ENCODE assay signal across 38 cellular contexts in genomic region chr11:124470516-124471231, GRCh38. TPM values are rescaled to one million over a fixed set of nuclear protein-coding genes. Genes with fewer than 3 reads are reported as not detected.
DNase-seq lines count a peak whose midpoint lies in the region; ATAC-seq and TF ChIP-seq lines count a peak whose summit lies in the region.
"Had no signal": no experiment of that assay in that cellular context is flagged by ENCODE, and none has a peak within 500 bp of the region (broad histone marks: within the 10 kb centered on the region; RNA-seq: fewer than 3 reads in every experiment).

No MANE protein-coding gene starts in this region.

- TF ChIP-seq CTCF in right atrium auricular region (IDR thresholded peaks at IDR 0.05) (no peak), fibroblast of pulmonary artery (IDR thresholded peaks at IDR 0.05; ENCODE audit: low read length, missing control alignments) (no peak), OCI-LY7 (conservative IDR thresholded peaks at IDR 0.05; ENCODE audit: low read length) (no peak)

- no TSS peak for BruUV-seq in OCI-LY7 (replicated peaks; lab: Mats Ljungman, UMichigan)

- H3K4me2 ChIP-seq in OCI-LY7 (ENCODE audit: low read length): no peak overlapping the region
- H3K4me2 ChIP-seq: neural progenitor cell had no signal

- POLR2A ChIA-PET in OCI-LY7 (lab: Charles Lee): interaction anchor here (0.6 to 1.5 kb wide), 2 partner anchors 9 to 106 kb away, joined by 3 read pairs; no protein-coding TSS in a partner anchor

- no peaks in the 10 kb centered on the region for H4K20me1 ChIP-seq in OCI-LY7 (ENCODE audit: insufficient read depth, low read length)

- H3K27ac ChIP-seq in right atrium auricular region: no peak overlapping the region
- H3K27ac ChIP-seq in aorta (ENCODE audit: low read depth in 1 of 2, low read length in 2 of 2): no peak overlapping the region
- no peak overlapping the region for H3K27ac ChIP-seq in OCI-LY7 (ENCODE audit: low read depth, low read length, poor library complexity, severe bottlenecking)
- H3K27ac ChIP-seq: epithelial cell of prostate, foreskin keratinocyte, neural progenitor cell, parathyroid adenoma, sigmoid colon, stomach, tibial artery, vagina had no signal

- CTCF ChIA-PET in OCI-LY7 (lab: Charles Lee; ENCODE audit: unreplicated experiment): no interaction called here

- H3K9me2 ChIP-seq in OCI-LY7 (ENCODE audit: insufficient read depth, low read length): no peaks in the 10 kb centered on the region

- H3K4me3 ChIP-seq in right atrium auricular region (no peak overlapping the region), fibroblast of pulmonary artery (replicated peaks; ENCODE audit: low read depth, low read length) (peak overlapping the region; percentile 8), aorta (ENCODE audit: low read length in 2 of 2) (no peak overlapping the region), OCI-LY7 (ENCODE audit: low read depth, low read length, poor library complexity, severe bottlenecking) (no peak overlapping the region)
- H3K4me3 ChIP-seq: MG63, neural progenitor cell, sigmoid colon, stomach, tibial artery, vagina had no signal

- H3K27me3 ChIP-seq in right atrium auricular region (no peaks in the 10 kb centered on the region), aorta (ENCODE audit: control insufficient read depth in 1 of 2, insufficient read depth in 2 of 2, low read length in 1 of 2) (no peaks in the 10 kb centered on the region)
- H3K27me3 ChIP-seq: foreskin keratinocyte, neural progenitor cell, sigmoid colon, stomach, tibial artery, vagina had no signal

- no peak for DNase-seq in Right ventricle myocardium superior
- DNase-seq in right atrium auricular region (ENCODE audit: low spot score): no peak
- peak; percentile 88 for DNase-seq in fibroblast of pulmonary artery (ENCODE audit: low read depth)
- peak; percentile 5 for DNase-seq in kidney glomerular epithelial cell (lab: John Stamatoyannopoulos, UW)
- DNase-seq in aorta: no peak
- DNase-seq in OCI-LY7 (ENCODE audit: low spot score): no peak
- DNase-seq in SW480 (ENCODE audit: low spot score): no peak
- no peak for DNase-seq in activated CD4-positive, alpha-beta T cell treated with anti-CD3 and anti-CD28 coated beads, Interleukin-2, amount 50 U/mL, for 48 hours
- DNase-seq: activated CD4-positive, alpha-beta memory T cell treated with anti-CD3 and anti-CD28 coated beads, Interleukin-2, amount 10 ng/mL, durations not matched to agents 7 days and 5 days; activated CD4-positive, alpha-beta T cell treated with anti-CD3 and anti-CD28 coated beads for 1 hour; activated naive CD4-positive, alpha-beta T cell treated with anti-CD3 and anti-CD28 coated beads, Interleukin-2, amount 10 ng/mL, durations not matched to agents 7 days and 5 days; CD4-positive, alpha-beta memory T cell; effector CD4-positive, alpha-beta T cell; foreskin keratinocyte; hippocampal formation; KG1; mesenchymal stem cell; MG63; NCI-H1105 treated with DMSO at 0.1 percent for 48 hours; NCI-H187 treated with DMSO at 0.1 percent for 48 hours; NCI-H2227 treated with DMSO at 0.1 percent for 48 hours; NCI-H526; PC-3; SHP77 treated with DMSO at 0.1 percent for 48 hours; sigmoid colon; stimulated activated CD4-positive, alpha-beta T cell treated with anti-CD3 and anti-CD28 coated beads, Interleukin-12 subunit alpha, Interleukin-12 subunit beta, amount 100 ng/mL, for 4 hours; stimulated activated CD4-positive, alpha-beta T cell treated with anti-CD3 and anti-CD28 coated beads, Interleukin-2, amount 100 ng/mL, for 48 hours; stomach; tibial artery had no signal

- H3K9me3 ChIP-seq in right atrium auricular region (no peaks in the 10 kb centered on the region), aorta (ENCODE audit: control insufficient read depth, low read length) (no peaks in the 10 kb centered on the region), OCI-LY7 (ENCODE audit: low read length) (no peaks in the 10 kb centered on the region)
- H3K9me3 ChIP-seq: MG63, sigmoid colon, stomach, tibial artery, vagina had no signal

- H2AFZ ChIP-seq in OCI-LY7 (ENCODE audit: low read length): no peak overlapping the region
- H2AFZ ChIP-seq: neural progenitor cell, parathyroid adenoma had no signal

- peaks cover 0 to 4% of the 10 kb centered on the region in 2 donors for H3K4me1 ChIP-seq in right atrium auricular region
- H3K4me1 ChIP-seq in aorta (ENCODE audit: control insufficient read depth in 1 of 2, insufficient read depth in 2 of 2, low read length in 2 of 2): no peaks in the 10 kb centered on the region
- H3K4me1 ChIP-seq in OCI-LY7 (ENCODE audit: insufficient read depth, low read length, poor library complexity, severe bottlenecking): no peaks in the 10 kb centered on the region
- H3K4me1 ChIP-seq: foreskin keratinocyte, neural progenitor cell, parathyroid adenoma, sigmoid colon, stomach, vagina had no signal

- WGBS in aorta, 2 donors: 61 to 65% methylated on average over 11 of the region's 11 CpGs

- intact Hi-C loops in Right ventricle myocardium superior (cut with DNase I): no loop called here
- intact Hi-C loops in aorta (cut with DNase I): no loop called here
- intact Hi-C loops in OCI-LY7 (cut with micrococcal nuclease; ENCODE audit: unreplicated experiment): no loop called here

- H3K79me2 ChIP-seq in OCI-LY7 (ENCODE audit: insufficient read depth, low read depth, low read length): no peaks in the 10 kb centered on the region
- H3K79me2 ChIP-seq: parathyroid adenoma had no signal

- peak; percentile 41 for ATAC-seq in Right ventricle myocardium superior (ENCODE audit: poor library complexity)
- ATAC-seq in aorta (ENCODE audit: low FRiP score): peak; percentile 64
- ATAC-seq: activated T-helper 17 cell treated with anti-CD3 and anti-CD28 coated beads, Interleukin-2, amount 50 U/mL, for 72 hours; foreskin keratinocyte; left lobe of liver; PC-3 had no signal

- no peaks in the 10 kb centered on the region for H3K36me3 ChIP-seq in right atrium auricular region
- no peaks in the 10 kb centered on the region for H3K36me3 ChIP-seq in aorta (ENCODE audit: control insufficient read depth in 1 of 2, insufficient read depth in 2 of 2, low read length in 1 of 2)
- H3K36me3 ChIP-seq in OCI-LY7 (ENCODE audit: insufficient read depth, low read length): no peaks in the 10 kb centered on the region
- H3K36me3 ChIP-seq: MG63, neural progenitor cell, sigmoid colon, stomach, tibial artery, vagina had no signal

RNA-seq across cellular contexts. Expression of gene OR8B8, which starts 25.2 kb away (rescaled TPM):
- total RNA-seq in Right ventricle myocardium superior (not detected), right atrium auricular region (not detected), aorta (not detected), OCI-LY7 (2022) (not detected in 2 replicates)
- polyA plus RNA-seq in aorta: not detected
- not detected in 2 replicates for total RNA-seq in OCI-LY7 (2014; rRNA removed; shearing (Covaris generic))
- total RNA-seq: A172; activated CD4-positive, alpha-beta memory T cell treated with anti-CD3 and anti-CD28 coated beads, Interleukin-2, amount 10 ng/mL, durations not matched to agents 7 days and 5 days; activated T-helper 17 cell treated with anti-CD3 and anti-CD28 coated beads, Interleukin-2, amount 50 U/mL, for 72 hours; CD4-positive, alpha-beta memory T cell; foreskin keratinocyte; H4; left lobe of liver; PC-3; sigmoid colon; stomach; T-helper 2 cell treated with Interferon-gamma antibody and Interleukin-4, amounts not matched to agents 100 ng/mL and 5 ng/mL, for 36 hours; vagina had no signal
- polyA plus RNA-seq: CD4-positive, alpha-beta memory T cell; foreskin keratinocyte; sigmoid colon; stomach had no signal

RNA-seq across cellular contexts. Expression of gene OR8B4, which starts 46.0 kb away (rescaled TPM):
- total RNA-seq in Right ventricle myocardium superior (not detected), right atrium auricular region (not detected), aorta (not detected), OCI-LY7 (2022) (not detected in 2 replicates)
- polyA plus RNA-seq in aorta: not detected
- total RNA-seq in OCI-LY7 (2014; rRNA removed; shearing (Covaris generic)): not detected in 2 replicates
- total RNA-seq: A172; activated CD4-positive, alpha-beta memory T cell treated with anti-CD3 and anti-CD28 coated beads, Interleukin-2, amount 10 ng/mL, durations not matched to agents 7 days and 5 days; activated T-helper 17 cell treated with anti-CD3 and anti-CD28 coated beads, Interleukin-2, amount 50 U/mL, for 72 hours; CD4-positive, alpha-beta memory T cell; foreskin keratinocyte; H4; left lobe of liver; PC-3; sigmoid colon; stomach; T-helper 2 cell treated with Interferon-gamma antibody and Interleukin-4, amounts not matched to agents 100 ng/mL and 5 ng/mL, for 36 hours; vagina had no signal
- polyA plus RNA-seq: CD4-positive, alpha-beta memory T cell; foreskin keratinocyte; sigmoid colon; stomach had no signal

Comparison
In these comparisons a context has a peak if more than half of its experiments do, and no peak if none do; other contexts are left out.
1. DNase-seq: peak in fibroblast of pulmonary artery (single experiment) and kidney glomerular epithelial cell (single experiment); none in Right ventricle myocardium superior (single experiment), right atrium auricular region (single experiment), aorta (0 of 2), OCI-LY7 (single experiment), SW480 (single experiment) and activated CD4-positive, alpha-beta T cell treated with anti-CD3 and anti-CD28 coated beads, Interleukin-2, amount 50 U/mL, for 48 hours (0 of 2).